16 cellular contexts compared by ENCODE assay signal in the genomic region with DNA sequence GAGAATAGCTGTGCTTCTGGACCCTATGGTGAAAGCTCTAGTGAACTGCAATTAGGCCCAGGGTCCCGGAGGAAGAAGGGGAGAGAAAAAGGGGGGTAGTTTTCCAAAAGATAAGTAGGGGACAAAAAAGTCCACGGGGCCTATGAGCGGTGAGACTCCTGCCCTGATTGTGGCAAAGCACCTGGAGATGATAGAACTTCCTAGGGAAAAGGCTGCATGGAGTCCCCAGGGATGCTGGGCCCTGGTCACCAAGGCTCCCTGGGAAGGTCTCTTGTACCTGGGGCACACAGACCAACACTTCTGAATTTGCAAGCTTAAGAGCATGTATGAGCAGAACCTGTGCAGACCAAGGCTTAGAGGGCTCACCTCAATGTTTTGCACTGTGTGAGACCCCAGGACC. TPM values are rescaled to one million over a fixed set of nuclear protein-coding genes. Genes with fewer than 3 reads are reported as not detected.
DNase-seq lines count a peak whose midpoint lies in the region; ATAC-seq and TF ChIP-seq lines count a peak whose summit lies in the region.
"Had no signal": no experiment of that assay in that cellular context is flagged by ENCODE, and none has a peak within 500 bp of the region (broad histone marks: within the 10 kb centered on the region; RNA-seq: fewer than 3 reads in every experiment).

No MANE protein-coding gene starts in this region.

- H2AFZ ChIP-seq in OCI-LY3 (ENCODE audit: low read depth, low read length): no peak overlapping the region
- no peak overlapping the region for H2AFZ ChIP-seq in neural progenitor cell (replicated peaks)

- H3K4me3 ChIP-seq in OCI-LY3 (ENCODE audit: low read length) (no peak overlapping the region), skeletal muscle satellite cell (ENCODE audit: low read length) (no peak overlapping the region), neural progenitor cell (no peak overlapping the region)
- H3K4me3 ChIP-seq: skin epidermis had no signal

- H3K9me3 ChIP-seq in OCI-LY3 (ENCODE audit: insufficient read depth, low read length): no peaks in the 10 kb centered on the region
- no peaks in the 10 kb centered on the region for H3K9me3 ChIP-seq in skeletal muscle satellite cell (replicated peaks; ENCODE audit: low read length)
- no peaks in the 10 kb centered on the region for H3K9me3 ChIP-seq in neural progenitor cell (ENCODE audit: low read depth)

- H4K20me1 ChIP-seq in OCI-LY3 (ENCODE audit: insufficient read depth, low read length): 0 out of 2 replicates have a peak, but pooled peaks cover 2% of the 10 kb centered on the region
- no peaks in the 10 kb centered on the region for H4K20me1 ChIP-seq in neural progenitor cell (ENCODE audit: low read depth)

- peaks cover 16% of the 10 kb centered on the region for H3F3A ChIP-seq in neural progenitor cell (ENCODE audit: low read depth)

- peak overlapping the region; percentile 75 for H3K27ac Mint-ChIP-seq in dendritic cell treated with granulocyte-macrophage colony-stimulating factor and Interleukin-4, amounts not matched to agents 40 ng/mL and 50 ng/mL, for 4 days
- H3K27ac Mint-ChIP-seq in mesothelial cell of epicardium (no peak overlapping the region), neural progenitor cell (no peak overlapping the region)
- H3K27ac Mint-ChIP-seq: CD8-positive, alpha-beta T cell; stimulated activated naive CD8-positive, alpha-beta T cell treated with anti-CD3 and anti-CD28 coated beads, Interleukin-15, Interleukin-2, amounts not matched to agents 100 ng/mL and 50 ng/mL, for 24 hours had no signal

- no peak for ATAC-seq in HG03159 (IDR thresholded peaks at IDR 0.05; ENCODE audit: unreplicated experiment)
- ATAC-seq: CD8-positive, alpha-beta T cell had no signal

- H3K27me3 ChIP-seq in OCI-LY3 (ENCODE audit: low read depth, low read length): peaks cover 10% of the 10 kb centered on the region; the same call in 1 of the 2 replicates
- no peaks in the 10 kb centered on the region for H3K27me3 ChIP-seq in skeletal muscle satellite cell (ENCODE audit: control insufficient read depth, insufficient read depth, low read length)
- H3K27me3 ChIP-seq in neural progenitor cell: no peaks in the 10 kb centered on the region

- DNase-seq in activated CD4-positive, CD25-positive, alpha-beta regulatory T cell treated with anti-CD3 and anti-CD28 coated beads, Interleukin-2, amount 50 U/mL, for 72 hours: peak; percentile 12
- DNase-seq in activated CD4-positive, CD25-positive, alpha-beta regulatory T cell (lab: John Stamatoyannopoulos, UW): no peak
- DNase-seq in mesothelial cell of epicardium (ENCODE audit: low spot score in 2 of 2, unreplicated experiment in 2 of 2) (no peak), neural progenitor cell (ENCODE audit: low spot score) (no peak)
- DNase-seq: activated naive CD4-positive, alpha-beta T cell treated with Interleukin-2 at 50 U/mL for 16 hours; CD8-positive, alpha-beta T cell; effector memory CD4-positive, alpha-beta T cell; NCI-H1694 treated with DMSO at 0.1 percent for 48 hours; NCI-H446 treated with DMSO at 0.1 percent for 48 hours had no signal

- H3K36me3 ChIP-seq in OCI-LY3 (replicated peaks; ENCODE audit: low read depth, low read length) (peaks cover 17% of the 10 kb centered on the region), skeletal muscle satellite cell (ENCODE audit: insufficient read depth, low read length) (peaks cover 6% of the 10 kb centered on the region), neural progenitor cell (no peaks in the 10 kb centered on the region)

- H3K9me3 Mint-ChIP-seq in dendritic cell treated with granulocyte-macrophage colony-stimulating factor and Interleukin-4, amounts not matched to agents 40 ng/mL and 50 ng/mL, for 4 days: no peaks in the 10 kb centered on the region
- H3K9me3 Mint-ChIP-seq in mesothelial cell of epicardium (no peaks in the 10 kb centered on the region), neural progenitor cell (no peaks in the 10 kb centered on the region)
- H3K9me3 Mint-ChIP-seq: CD8-positive, alpha-beta T cell; stimulated activated naive CD8-positive, alpha-beta T cell treated with anti-CD3 and anti-CD28 coated beads, Interleukin-15, Interleukin-2, amounts not matched to agents 100 ng/mL and 50 ng/mL, for 24 hours had no signal

- no peak overlapping the region for H3K4me3 Mint-ChIP-seq in dendritic cell treated with granulocyte-macrophage colony-stimulating factor and Interleukin-4, amounts not matched to agents 40 ng/mL and 50 ng/mL, for 4 days
- H3K4me3 Mint-ChIP-seq in mesothelial cell of epicardium (no peak overlapping the region), neural progenitor cell (no peak overlapping the region)
- H3K4me3 Mint-ChIP-seq: CD8-positive, alpha-beta T cell; stimulated activated naive CD8-positive, alpha-beta T cell treated with anti-CD3 and anti-CD28 coated beads, Interleukin-15, Interleukin-2, amounts not matched to agents 100 ng/mL and 50 ng/mL, for 24 hours had no signal

- TF ChIP-seq CTCF in OCI-LY3 (IDR thresholded peaks at IDR 0.05; ENCODE audit: low read depth, low read length): no peak
- no peak for TF ChIP-seq CTCF in mesothelial cell of epicardium (IDR thresholded peaks at IDR 0.05; ENCODE audit: unreplicated experiment)
- no peak for TF ChIP-seq CTCF in neural progenitor cell (IDR thresholded peaks at IDR 0.05)

- no peak overlapping the region for H3K27ac ChIP-seq in OCI-LY3 (ENCODE audit: low read length)
- no peak overlapping the region for H3K27ac ChIP-seq in neural progenitor cell
- H3K27ac ChIP-seq: VCaP had no signal

- peaks cover 51% of the 10 kb centered on the region for H3K4me1 Mint-ChIP-seq in dendritic cell treated with granulocyte-macrophage colony-stimulating factor and Interleukin-4, amounts not matched to agents 40 ng/mL and 50 ng/mL, for 4 days (ENCODE audit: low read depth)
- peaks cover 21% of the 10 kb centered on the region for H3K4me1 Mint-ChIP-seq in mesothelial cell of epicardium
- H3K4me1 Mint-ChIP-seq in neural progenitor cell: peaks cover 7% of the 10 kb centered on the region

- no peaks in the 10 kb centered on the region for H3K79me2 ChIP-seq in OCI-LY3 (ENCODE audit: low read length)
- no peaks in the 10 kb centered on the region for H3K79me2 ChIP-seq in neural progenitor cell (ENCODE audit: low read depth)

- H3K27me3 Mint-ChIP-seq in dendritic cell treated with granulocyte-macrophage colony-stimulating factor and Interleukin-4, amounts not matched to agents 40 ng/mL and 50 ng/mL, for 4 days: peaks cover 26% of the 10 kb centered on the region
- H3K27me3 Mint-ChIP-seq in mesothelial cell of epicardium (ENCODE audit: low read depth) (peaks cover 12% of the 10 kb centered on the region), neural progenitor cell (ENCODE audit: insufficient read depth, low read depth) (peaks cover 4% of the 10 kb centered on the region)

- H3K4me1 ChIP-seq in OCI-LY3 (ENCODE audit: low read length) (peaks cover 28% of the 10 kb centered on the region), skeletal muscle satellite cell (ENCODE audit: control insufficient read depth, insufficient read depth, low read length) (peaks cover 41% of the 10 kb centered on the region), neural progenitor cell (peaks cover 5% of the 10 kb centered on the region)

- H3K9ac ChIP-seq in OCI-LY3 (ENCODE audit: low read length) (no peak overlapping the region), skeletal muscle satellite cell (ENCODE audit: low read depth, low read length) (no peak overlapping the region), neural progenitor cell (no peak overlapping the region)

- peak overlapping the region; percentile 47; the same call in 1 of the 2 replicates for H3K4me2 ChIP-seq in OCI-LY3 (ENCODE audit: low read length)
- peak overlapping the region; percentile 48 for H3K4me2 ChIP-seq in skeletal muscle satellite cell (ENCODE audit: low read length)
- no peak overlapping the region for H3K4me2 ChIP-seq in neural progenitor cell

- intact Hi-C loops in dendritic cell treated with granulocyte-macrophage colony-stimulating factor and Interleukin-4, amounts not matched to agents 40 ng/mL and 50 ng/mL, for 4 days (cut with micrococcal nuclease): loop anchor here (5.0 kb wide), 1 partner anchor 341 kb away; no protein-coding TSS in a partner anchor

- peaks cover 6% of the 10 kb centered on the region for H3K36me3 Mint-ChIP-seq in dendritic cell treated with granulocyte-macrophage colony-stimulating factor and Interleukin-4, amounts not matched to agents 40 ng/mL and 50 ng/mL, for 4 days (ENCODE audit: low read depth)
- H3K36me3 Mint-ChIP-seq in mesothelial cell of epicardium (no peaks in the 10 kb centered on the region), neural progenitor cell (peaks cover 8% of the 10 kb centered on the region)
- H3K36me3 Mint-ChIP-seq: CD8-positive, alpha-beta T cell had no signal

RNA-seq across cellular contexts. Expression of gene SHISA4, which starts 5.4 kb away (rescaled TPM):
- total RNA-seq in skeletal muscle satellite cell (2012; rRNA removed): 4.8 and 6.6 TPM in 2 replicates
- 8.3 to 11.5 TPM (median 9.8 TPM) in 3 replicates for total RNA-seq in mesothelial cell of epicardium
- total RNA-seq in neural progenitor cell (ENCODE audit: low replicate concordance): 3.0 and 9.9 TPM in 2 replicates
- total RNA-seq: CD8-positive, alpha-beta T cell had no signal

RNA-seq across cellular contexts. Expression of gene IPO9, which starts 54.3 kb away (rescaled TPM):
- 16.2 and 20.1 TPM in 2 replicates for total RNA-seq in skeletal muscle satellite cell (2012; rRNA removed)
- total RNA-seq in mesothelial cell of epicardium (80.1 to 87.8 TPM (median 84.9 TPM) in 3 replicates), neural progenitor cell (ENCODE audit: low replicate concordance) (63.2 and 71.2 TPM in 2 replicates)
